ENCODE assay signal across 5 cellular contexts in genomic region chr3:101081446-101081845, GRCh38.
"Had no signal": no experiment of that assay in that cellular context is flagged by ENCODE, and none has a peak within 500 bp of the region (broad histone marks: within the 10 kb centered on the region; RNA-seq: fewer than 3 reads in every experiment).

No MANE protein-coding gene starts in this region.

- H3K9me3 Mint-ChIP-seq: H9 had no signal

- H3K4me1 Mint-ChIP-seq: H9 had no signal

- H3K27ac ChIP-seq: GM23248 had no signal

- H3K4me3 ChIP-seq: GM23248, K562 had no signal

- H3K9ac ChIP-seq: GM23248 had no signal

- ATAC-seq: K562 had no signal

- H3K27ac Mint-ChIP-seq: H9 had no signal

- H2AFZ ChIP-seq: GM23248 had no signal

- H3K4me3 Mint-ChIP-seq: H9 had no signal

- DNase-seq: GOT3, H9, HCEC 1CT had no signal
